Comparison of ENCODE assay signal across 8 cellular contexts in genomic region chr10:79202188-79203013, GRCh38.
A peak's percentile ranks its signal among the peaks of the same experiment; 100 is the strongest.
DNase-seq lines count a peak whose midpoint lies in the region; ATAC-seq, FAIRE-seq and TF ChIP-seq lines count a peak whose summit lies in the region.

No MANE protein-coding gene starts in this region.

- H2BK15ac ChIP-seq in neuronal stem cell (ENCODE audit: low read length) = no peak overlapping the region

- peak overlapping the region; percentile 39 for H3K18ac ChIP-seq in neuronal stem cell (ENCODE audit: low read length)

- no peaks in the 10 kb centered on the region for H3K27me3 Mint-ChIP-seq in T-helper 2 cell treated with Interferon-gamma antibody and Interleukin-4, amounts not matched to agents 5 μg/mL and 100 μg/mL, for 36 hours (ENCODE audit: low read depth)

- H3K27me3 ChIP-seq in endothelial cell of umbilical vein (ENCODE audit: control insufficient read depth in 2 of 2, insufficient read depth in 2 of 2, low read length in 2 of 2) = no peaks in the 10 kb centered on the region
- no peaks in the 10 kb centered on the region for H3K27me3 ChIP-seq in neuronal stem cell (ENCODE audit: control insufficient read depth in 3 of 3, insufficient read depth in 3 of 3, low read depth in 1 of 3, low read length in 3 of 3)

- peak; percentile 77 for FAIRE-seq in endothelial cell of umbilical vein (lab: Jason Lieb, UNC)

- peak; percentile 60 for ATAC-seq in HG02798 (IDR thresholded peaks at IDR 0.05; ENCODE audit: poor library complexity, unreplicated experiment)
- ATAC-seq in HG03521 (IDR thresholded peaks at IDR 0.05; ENCODE audit: unreplicated experiment) = no peak

- no peak for TF ChIP-seq POLR2A in endothelial cell of umbilical vein (IDR thresholded peaks at IDR 0.05; ENCODE audit: low read depth, low read length)

- no peak overlapping the region for H3K4me2 ChIP-seq in endothelial cell of umbilical vein (ENCODE audit: insufficient read depth, low read length)
- H3K4me2 ChIP-seq in neuronal stem cell (ENCODE audit: insufficient read depth, low read length, poor library complexity, severe bottlenecking) = no peak overlapping the region

- no peak overlapping the region for H4K91ac ChIP-seq in neuronal stem cell (ENCODE audit: low read depth, low read length, poor library complexity)

- H3K36me3 ChIP-seq in endothelial cell of umbilical vein (ENCODE audit: control insufficient read depth in 2 of 2, extremely low read depth in 1 of 2, insufficient read depth in 2 of 2, low read length in 2 of 2) = peaks cover 0 to 34% of the 10 kb centered on the region in 2 experiments
- peaks cover 28 to 80% of the 10 kb centered on the region in 2 donors for H3K36me3 ChIP-seq in neuronal stem cell (replicated peaks in 1 of 2; ENCODE audit: control insufficient read depth in 2 of 2, insufficient read depth in 2 of 2, low read length in 2 of 2)

- no peaks in the 10 kb centered on the region for H3K9me3 ChIP-seq in endothelial cell of umbilical vein (replicated peaks; ENCODE audit: control insufficient read depth, insufficient read depth, low read length)
- no peaks in the 10 kb centered on the region for H3K9me3 ChIP-seq in neuronal stem cell (replicated peaks in 1 of 2; ENCODE audit: control insufficient read depth in 2 of 2, insufficient read depth in 1 of 2, low read depth in 1 of 2, low read length in 2 of 2)

- H3K9ac ChIP-seq in endothelial cell of umbilical vein (replicated peaks; ENCODE audit: extremely low read depth, insufficient read depth, low read length) = no peak overlapping the region
- H3K9ac ChIP-seq in neuronal stem cell (ENCODE audit: low read depth, low read length, poor library complexity) = no peak overlapping the region

- CTCF ChIA-PET in endothelial cell of umbilical vein (lab: Charles Lee) = interaction anchor here (0.6 to 1.8 kb wide), 23 partner anchors 13 to 1155 kb away, joined by 3 to 10 read pairs (median 3); no protein-coding TSS in a partner anchor

- no peak overlapping the region for H4K8ac ChIP-seq in neuronal stem cell (ENCODE audit: low read depth, low read length)

- H3K36me3 Mint-ChIP-seq in T-helper 2 cell treated with Interferon-gamma antibody and Interleukin-4, amounts not matched to agents 5 μg/mL and 100 μg/mL, for 36 hours (ENCODE audit: low read depth) = no peaks in the 10 kb centered on the region

- H3K9me3 Mint-ChIP-seq in T-helper 2 cell treated with Interferon-gamma antibody and Interleukin-4, amounts not matched to agents 5 μg/mL and 100 μg/mL, for 36 hours = no peaks in the 10 kb centered on the region

- peak overlapping the region; percentile 42 for H3K14ac ChIP-seq in neuronal stem cell (ENCODE audit: low read length)

- BruUV-seq in endothelial cell of umbilical vein (replicated peaks; lab: Mats Ljungman, UMichigan) = no TSS peak

- no CpG with 5 or more reads among the region's 9 CpGs for WGBS in neuronal stem cell (ENCODE audit: extremely low coverage in 2 of 2, insufficient read length in 2 of 2, insufficient replicate concordance in 1 of 2), 2 donors

- peak; percentile 66 for DNase-seq in D341Med (ENCODE audit: low spot score)
- peak; percentile 19 for DNase-seq in T-helper 2 cell treated with Interferon-gamma antibody and Interleukin-4, amounts not matched to agents 5 μg/mL and 100 μg/mL, for 36 hours (ENCODE audit: low spot score)
- DNase-seq in endothelial cell of umbilical vein (ENCODE audit: low read depth, low spot score) = peak; percentile 55
- DNase-seq in neuronal stem cell (ENCODE audit: low spot score) = no peak
- DNase-seq in COLO829 (ENCODE audit: low spot score) = no peak
- DNase-seq in GM19238 (ENCODE audit: insufficient read length, low spot score) = no peak

- POLR2A ChIA-PET in endothelial cell of umbilical vein (lab: Charles Lee) = interaction anchor here (0.7 kb wide), 1 partner anchor 84 kb away, joined by 3 read pairs; no protein-coding TSS in a partner anchor

- H3K23ac ChIP-seq in neuronal stem cell (ENCODE audit: low read depth, low read length, poor library complexity) = no peak overlapping the region

- H3K27ac ChIP-seq in endothelial cell of umbilical vein (ENCODE audit: insufficient read depth, low read depth, low read length) = no peak overlapping the region
- no peak overlapping the region for H3K27ac ChIP-seq in neuronal stem cell (replicated peaks; ENCODE audit: low read length)

- H2AK5ac ChIP-seq in neuronal stem cell (ENCODE audit: low read depth, low read length) = no peak overlapping the region

- no peak overlapping the region for H2BK120ac ChIP-seq in neuronal stem cell (ENCODE audit: low read depth, low read length)

- H2BK5ac ChIP-seq in neuronal stem cell (ENCODE audit: low read length) = no peak overlapping the region

- peak; percentile 77 to 84 for TF ChIP-seq CTCF in endothelial cell of umbilical vein (IDR thresholded peaks at IDR 0.05; ENCODE audit: extremely low read depth in 1 of 2, insufficient read depth in 1 of 2, low read depth in 1 of 2, low read length in 2 of 2)

- no peaks in the 10 kb centered on the region for H3K9me1 ChIP-seq in endothelial cell of umbilical vein (replicated peaks; ENCODE audit: control insufficient read depth, extremely low read depth, insufficient read depth, low read length)

- H3K4me1 Mint-ChIP-seq in T-helper 2 cell treated with Interferon-gamma antibody and Interleukin-4, amounts not matched to agents 5 μg/mL and 100 μg/mL, for 36 hours (ENCODE audit: low read depth) = no peaks in the 10 kb centered on the region

- H3K79me2 ChIP-seq in endothelial cell of umbilical vein (ENCODE audit: control insufficient read depth, insufficient read depth, low read length) = no peaks in the 10 kb centered on the region

- no peak overlapping the region for H2BK12ac ChIP-seq in neuronal stem cell (ENCODE audit: low read length)

- intact Hi-C loops in endothelial cell of umbilical vein (cut with micrococcal nuclease) = loop anchor here (1.0 to 2.0 kb wide), 2 partner anchors 40 to 1155 kb away; no protein-coding TSS in a partner anchor

- H3K4me1 ChIP-seq in endothelial cell of umbilical vein (ENCODE audit: control insufficient read depth, extremely low read depth, insufficient read depth, low read length) (no peaks in the 10 kb centered on the region), neuronal stem cell (ENCODE audit: control insufficient read depth in 2 of 2, insufficient read depth in 1 of 2, low read depth in 1 of 2, low read length in 2 of 2) (no peaks in the 10 kb centered on the region)

- no peak overlapping the region for H3K27ac Mint-ChIP-seq in T-helper 2 cell treated with Interferon-gamma antibody and Interleukin-4, amounts not matched to agents 5 μg/mL and 100 μg/mL, for 36 hours

- dilution Hi-C loops in endothelial cell of umbilical vein (cut with MboI; ENCODE audit: extremely low pct_ligation_motif_present, low sequenced_read_pairs) = no loop called here

- H3K4ac ChIP-seq in neuronal stem cell (ENCODE audit: low read length) = no peak overlapping the region

- no peaks in the 10 kb centered on the region for H3K79me1 ChIP-seq in neuronal stem cell (ENCODE audit: low read depth, low read length)

- H2AFZ ChIP-seq in endothelial cell of umbilical vein (ENCODE audit: low read depth, low read length) (no peak overlapping the region), neuronal stem cell (ENCODE audit: low read length) (no peak overlapping the region)

- no peak overlapping the region for H3K4me3 ChIP-seq in endothelial cell of umbilical vein (replicated peaks in 1 of 3; ENCODE audit: insufficient read depth in 1 of 3, low read depth in 1 of 3, low read length in 3 of 3)
- no peak overlapping the region for H3K4me3 ChIP-seq in neuronal stem cell (ENCODE audit: low read length in 2 of 2)

- H4K20me1 ChIP-seq in endothelial cell of umbilical vein (replicated peaks; ENCODE audit: control insufficient read depth, extremely low read depth, insufficient read depth, low read length) = no peaks in the 10 kb centered on the region

- no peak overlapping the region for H3K4me3 Mint-ChIP-seq in T-helper 2 cell treated with Interferon-gamma antibody and Interleukin-4, amounts not matched to agents 5 μg/mL and 100 μg/mL, for 36 hours

TF ChIP-seq in endothelial cell of umbilical vein, 7 proteins besides CTCF, POLR2A, EP300 and RAD21:
- TF ChIP-seq, protein P1, sequence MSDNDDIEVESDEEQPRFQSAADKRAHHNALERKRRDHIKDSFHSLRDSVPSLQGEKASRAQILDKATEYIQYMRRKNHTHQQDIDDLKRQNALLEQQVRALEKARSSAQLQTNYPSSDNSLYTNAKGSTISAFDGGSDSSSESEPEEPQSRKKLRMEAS (IDR thresholded peaks at IDR 0.05; ENCODE audit: insufficient read depth, insufficient read length) = no peak
- TF ChIP-seq JUN (IDR thresholded peaks at IDR 0.05; ENCODE audit: borderline replicate concordance, insufficient read depth, insufficient read length, low read depth) = no peak
- TF ChIP-seq POLR2AphosphoS5 (IDR thresholded peaks at IDR 0.05; ENCODE audit: insufficient read depth, low read depth, low read length) = no peak
- no peak for TF ChIP-seq FOS (IDR thresholded peaks at IDR 0.05; ENCODE audit: borderline replicate concordance, insufficient read depth, low read length)
- no peak for TF ChIP-seq GATA2 (IDR thresholded peaks at IDR 0.05; ENCODE audit: insufficient read depth, insufficient read length, low read depth, low read length)
- TF ChIP-seq MYC (IDR thresholded peaks at IDR 0.05; ENCODE audit: low read depth, low read length) = no peak
- TF ChIP-seq EZH2 (IDR thresholded peaks at IDR 0.05; ENCODE audit: borderline replicate concordance, low read depth, low read length, severe bottlenecking) = no peak
TF ChIP-seq in endothelial cell of umbilical vein: peak in this region for 0.

Comparison
In these comparisons a context has a peak if more than half of its experiments do, and no peak if none do; other contexts are left out.
1. DNase-seq: peak in D341Med (single experiment), T-helper 2 cell treated with Interferon-gamma antibody and Interleukin-4, amounts not matched to agents 5 μg/mL and 100 μg/mL, for 36 hours (single experiment) and endothelial cell of umbilical vein (single experiment); none in neuronal stem cell (single experiment), COLO829 (single experiment) and GM19238 (single experiment).